ENCODE assay signal across 9 cellular contexts in the genomic region with DNA sequence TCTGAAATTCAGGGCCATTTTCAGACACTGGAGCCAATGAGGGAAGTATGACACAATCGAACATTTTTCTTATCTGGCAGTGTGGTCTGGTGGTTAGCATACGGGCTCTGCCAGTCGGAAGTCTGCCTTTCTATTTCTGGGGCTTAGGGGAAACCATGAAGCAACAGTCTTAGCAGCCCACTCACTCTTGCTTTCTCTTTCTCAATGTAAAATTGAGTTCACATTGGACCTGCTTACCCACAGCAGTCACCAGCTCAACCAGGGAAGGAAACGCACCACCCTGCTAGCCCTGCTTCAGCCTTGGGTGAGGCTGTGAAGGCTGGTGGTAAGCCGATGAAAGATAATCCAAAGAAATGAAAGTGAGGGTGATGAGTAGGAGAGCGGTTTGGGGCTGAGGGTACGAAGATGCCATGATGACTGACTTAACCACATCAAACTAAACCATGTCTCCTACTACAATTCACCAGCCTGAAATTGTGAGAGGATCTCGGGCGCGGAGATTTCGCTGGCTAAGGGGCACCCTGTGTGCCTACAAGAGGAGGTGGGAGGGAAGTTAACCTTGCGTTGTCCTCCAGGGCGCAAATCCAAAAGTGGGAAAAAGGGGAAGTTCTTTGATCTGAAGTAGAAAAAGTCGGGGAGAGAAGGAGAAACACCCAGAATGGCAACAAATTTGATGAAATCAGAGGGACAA. TPM values are rescaled to one million over a fixed set of nuclear protein-coding genes. Genes with fewer than 3 reads are reported as not detected.
A peak's percentile ranks its signal among the peaks of the same experiment; 100 is the strongest.
DNase-seq lines count a peak whose midpoint lies in the region; ATAC-seq, FAIRE-seq and TF ChIP-seq lines count a peak whose summit lies in the region.
"Had no signal": no experiment of that assay in that cellular context is flagged by ENCODE, and none has a peak within 500 bp of the region (broad histone marks: within the 10 kb centered on the region; RNA-seq: fewer than 3 reads in every experiment).

No MANE protein-coding gene starts in this region.

- peak; percentile 76 to 78 for ATAC-seq in CD4-positive, CD25-positive, alpha-beta regulatory T cell (ENCODE audit: low read depth in 2 of 2)

- TF ChIP-seq CTCF in GM20000 (IDR thresholded peaks at IDR 0.05; ENCODE audit: extremely low read depth, missing control alignments): no peak

- H3K9me3 ChIP-seq in CD4-positive, CD25-positive, alpha-beta regulatory T cell (ENCODE audit: control insufficient read depth in 2 of 2, low read length in 2 of 2): no peaks in the 10 kb centered on the region

- H3K4me1 ChIP-seq in CD4-positive, CD25-positive, alpha-beta regulatory T cell (ENCODE audit: control insufficient read depth, insufficient read depth, low read length, poor library complexity, severe bottlenecking): peaks cover 8% of the 10 kb centered on the region

- peak overlapping the region; percentile 41 for H3K4me3 ChIP-seq in CD4-positive, CD25-positive, alpha-beta regulatory T cell (ENCODE audit: low read depth, low read length)

- in situ Hi-C loops in KBM-7 (cut with MboI; ENCODE audit: low pct_unique_long_range_greater_than_20kb, low sequenced_read_pairs): no loop called here

- H3K36me3 Mint-ChIP-seq in CD4-positive, CD25-positive, alpha-beta regulatory T cell: no peaks in the 10 kb centered on the region

- peaks cover 0 to 20% (median 8%) of the 10 kb centered on the region in 4 donors for H3K4me1 Mint-ChIP-seq in CD4-positive, CD25-positive, alpha-beta regulatory T cell

- no peak for FAIRE-seq in H54 (lab: Jason Lieb, UNC)
- FAIRE-seq: endometrium had no signal

- H3K4me3 Mint-ChIP-seq in CD4-positive, CD25-positive, alpha-beta regulatory T cell: peak overlapping the region in 3 of 4 donors; percentile 64 to 80 (median 76)

- peaks cover 0 to 2% (median 0%) of the 10 kb centered on the region in 7 donors for H3K9me3 Mint-ChIP-seq in CD4-positive, CD25-positive, alpha-beta regulatory T cell

- peaks cover 43% of the 10 kb centered on the region for H3K27me3 Mint-ChIP-seq in CD4-positive, CD25-positive, alpha-beta regulatory T cell

- peaks cover 26% of the 10 kb centered on the region for H3K27me3 ChIP-seq in CD4-positive, CD25-positive, alpha-beta regulatory T cell (ENCODE audit: control insufficient read depth, insufficient read depth, low read length)

- H3K36me3 ChIP-seq in CD4-positive, CD25-positive, alpha-beta regulatory T cell (ENCODE audit: control insufficient read depth, insufficient read depth, low read length): no peaks in the 10 kb centered on the region

- no peak overlapping the region for H3K27ac ChIP-seq in CD4-positive, CD25-positive, alpha-beta regulatory T cell (ENCODE audit: insufficient read depth, low read length, poor library complexity, severe bottlenecking)

- DNase-seq in CD4-positive, CD25-positive, alpha-beta regulatory T cell: peak in 2 of 3 donors; percentile 26 to 63
- DNase-seq in GM20000 (ENCODE audit: low spot score): peak; percentile 75
- peak; percentile 98 for DNase-seq in KBM-7
- peak; percentile 43 to 65 (median 60) for DNase-seq in activated CD8-positive, alpha-beta memory T cell treated with anti-CD3 and anti-CD28 coated beads for 48 hours (ENCODE audit: low read depth in 2 of 3, low spot score in 2 of 3)
- DNase-seq in iris pigment epithelial cell (ENCODE audit: low read depth): peak; percentile 37
- peak; percentile 21 to 83 (median 49) for DNase-seq in stimulated activated naive CD4-positive, alpha-beta T cell (lab: John Stamatoyannopoulos, UW)
- DNase-seq in H54 (ENCODE audit: insufficient read length, low spot score): no peak
- DNase-seq in NCI-H187 treated with DMSO at 0.1 percent for 48 hours (lab: John Stamatoyannopoulos, UW): no peak

- no peak for TF ChIP-seq POLR2A in H54 (IDR thresholded peaks at IDR 0.05; ENCODE audit: low read depth, low read length)

- H3K27ac Mint-ChIP-seq in CD4-positive, CD25-positive, alpha-beta regulatory T cell: peak overlapping the region; percentile 44 to 61 (median 48)

RNA-seq across cellular contexts. Expression of a gene that starts 2.0 kb away (rescaled TPM):
- 1.9 TPM for total RNA-seq in CD4-positive, CD25-positive, alpha-beta regulatory T cell
- under 1 TPM in 1 of 4 donors, not detected in 3; 0.13 TPM for polyA plus RNA-seq in CD4-positive, CD25-positive, alpha-beta regulatory T cell

Comparison
In these comparisons a context has a peak if more than half of its experiments do, and no peak if none do; other contexts are left out.
1. DNase-seq: peak in CD4-positive, CD25-positive, alpha-beta regulatory T cell (2 of 3), GM20000 (single experiment), KBM-7 (single experiment), activated CD8-positive, alpha-beta memory T cell treated with anti-CD3 and anti-CD28 coated beads for 48 hours (3 of 3), iris pigment epithelial cell (single experiment) and stimulated activated naive CD4-positive, alpha-beta T cell (6 of 6); none in H54 (single experiment) and NCI-H187 treated with DMSO at 0.1 percent for 48 hours (single experiment).